3 cellular contexts compared by ENCODE assay signal in genomic region chr10:8023851-8024250, GRCh38.
TF ChIP-seq lines count a peak whose summit lies in the region.

No MANE protein-coding gene starts in this region.

TF ChIP-seq in HepG2, 621 proteins besides CTCF, POLR2A, EP300 and RAD21:
- TF ChIP-seq MLLT10 (CRISPR knock-in tag; IDR thresholded peaks at IDR 0.05) (no peak), ZNF616 (CRISPR knock-in tag; IDR thresholded peaks at IDR 0.05; ENCODE audit: low read depth) (no peak), PRDM15 (CRISPR knock-in tag; IDR thresholded peaks at IDR 0.05) (no peak), MEIS1 (CRISPR knock-in tag; IDR thresholded peaks at IDR 0.05; ENCODE audit: borderline replicate concordance) (no peak), USF2 (IDR thresholded peaks at IDR 0.05; ENCODE audit: low read depth, low read length) (peak; percentile 68), USF2 (CRISPR knock-in tag; IDR thresholded peaks at IDR 0.05; ENCODE audit: borderline replicate concordance) (no peak), RAD51 (IDR thresholded peaks at IDR 0.05; ENCODE audit: borderline replicate concordance) (peak; percentile 79), ZNF414 (CRISPR knock-in tag; IDR thresholded peaks at IDR 0.05) (no peak), SNAPC5 (CRISPR knock-in tag; IDR thresholded peaks at IDR 0.05; ENCODE audit: borderline replicate concordance) (no peak)

TF ChIP-seq in GM12878, 131 proteins besides CTCF, POLR2A, EP300 and RAD21:
- TF ChIP-seq SREBF2 (IDR thresholded peaks at IDR 0.05; ENCODE audit: low read length) (no peak), ATF2 (IDR thresholded peaks at IDR 0.05; ENCODE audit: low read length) (no peak), RAD51 (IDR thresholded peaks at IDR 0.05) (peak; percentile 64; the same call in 1 of the 2 replicates)

TF ChIP-seq in K562, 482 proteins besides CTCF, POLR2A, EP300 and RAD21:
- no peak for TF ChIP-seq ZNF184 (CRISPR knock-in tag; IDR thresholded peaks at IDR 0.05)
- no peak for TF ChIP-seq ELF4 (CRISPR knock-in tag; IDR thresholded peaks at IDR 0.05)
- TF ChIP-seq TOE1 (IDR thresholded peaks at IDR 0.05; ENCODE audit: borderline replicate concordance) = peak; percentile 73; the same call in 1 of the 2 replicates
- TF ChIP-seq TOE1 (CRISPR knock-in tag; IDR thresholded peaks at IDR 0.05; ENCODE audit: borderline replicate concordance, low read depth) = no peak
- TF ChIP-seq ETV1 (tag; conservative IDR thresholded peaks at IDR 0.05; ENCODE audit: low read depth) = no peak
- no peak for TF ChIP-seq NR1H2 (CRISPR knock-in tag; IDR thresholded peaks at IDR 0.05)
- TF ChIP-seq ZNF584 (CRISPR knock-in tag; IDR thresholded peaks at IDR 0.05; ENCODE audit: low read depth) = no peak
- TF ChIP-seq FOXM1 (IDR thresholded peaks at IDR 0.05; ENCODE audit: low read depth) = no peak
- TF ChIP-seq FOXM1 (CRISPR knock-in tag; IDR thresholded peaks at IDR 0.05; ENCODE audit: low read depth) = no peak
- no peak for TF ChIP-seq E2F4 (CRISPR knock-in tag; IDR thresholded peaks at IDR 0.05; ENCODE audit: low read depth)
- TF ChIP-seq BRF1 (IDR thresholded peaks at IDR 0.05; ENCODE audit: borderline replicate concordance, extremely low read depth, insufficient read length) = no peak
- no peak for TF ChIP-seq NFRKB (IDR thresholded peaks at IDR 0.05; ENCODE audit: low read depth)
- no peak for TF ChIP-seq SNRNP70 (optimal IDR thresholded peaks at IDR 0.05; ENCODE audit: low read depth, low read length)
- no peak for TF ChIP-seq FOS (IDR thresholded peaks at IDR 0.05; ENCODE audit: extremely low read depth, insufficient read length)
- TF ChIP-seq RAD51 (IDR thresholded peaks at IDR 0.05; ENCODE audit: borderline replicate concordance, low read depth) = peak; percentile 88
- no peak for TF ChIP-seq SRSF9 (IDR thresholded peaks at IDR 0.05; ENCODE audit: borderline replicate concordance, low read depth, low read length)
- TF ChIP-seq ZNF444 (CRISPR knock-in tag; IDR thresholded peaks at IDR 0.05) = no peak
- no peak for TF ChIP-seq HLTF (IDR thresholded peaks at IDR 0.05)
- TF ChIP-seq ZNF12 (CRISPR knock-in tag; IDR thresholded peaks at IDR 0.05) = no peak
- TF ChIP-seq ARID4B (CRISPR knock-in tag; IDR thresholded peaks at IDR 0.05) = no peak
- no peak for TF ChIP-seq CBFB (CRISPR knock-in tag; IDR thresholded peaks at IDR 0.05)
- no peak for TF ChIP-seq PCBP2 (IDR thresholded peaks at IDR 0.05; ENCODE audit: low read depth, low read length, poor library complexity, severe bottlenecking)
- TF ChIP-seq NBN (IDR thresholded peaks at IDR 0.05; ENCODE audit: low read depth) = no peak
- TF ChIP-seq CBFA2T2 (conservative IDR thresholded peaks at IDR 0.05) = peak; percentile 56
- peak; percentile 51 for TF ChIP-seq USF2 (CRISPR knock-in tag; IDR thresholded peaks at IDR 0.05)
- no peak for TF ChIP-seq TAL1 (IDR thresholded peaks at IDR 0.05)
- TF ChIP-seq TFE3 (CRISPR knock-in tag; IDR thresholded peaks at IDR 0.05) = peak; percentile 94
- TF ChIP-seq BMI1 (IDR thresholded peaks at IDR 0.05; ENCODE audit: low read length) = no peak
- TF ChIP-seq CBX2 (IDR thresholded peaks at IDR 0.05; ENCODE audit: insufficient read depth, low read length, poor library complexity, severe bottlenecking) = no peak
- no peak for TF ChIP-seq MAZ (CRISPR knock-in tag; conservative IDR thresholded peaks at IDR 0.05 in 1 of 2, IDR thresholded peaks at IDR 0.05 in 1 of 2)
- no peak for TF ChIP-seq GTF2F1 (IDR thresholded peaks at IDR 0.05; ENCODE audit: low read depth, low read length)
